Comparison of ENCODE assay signal across 26 cellular contexts in the genomic region with DNA sequence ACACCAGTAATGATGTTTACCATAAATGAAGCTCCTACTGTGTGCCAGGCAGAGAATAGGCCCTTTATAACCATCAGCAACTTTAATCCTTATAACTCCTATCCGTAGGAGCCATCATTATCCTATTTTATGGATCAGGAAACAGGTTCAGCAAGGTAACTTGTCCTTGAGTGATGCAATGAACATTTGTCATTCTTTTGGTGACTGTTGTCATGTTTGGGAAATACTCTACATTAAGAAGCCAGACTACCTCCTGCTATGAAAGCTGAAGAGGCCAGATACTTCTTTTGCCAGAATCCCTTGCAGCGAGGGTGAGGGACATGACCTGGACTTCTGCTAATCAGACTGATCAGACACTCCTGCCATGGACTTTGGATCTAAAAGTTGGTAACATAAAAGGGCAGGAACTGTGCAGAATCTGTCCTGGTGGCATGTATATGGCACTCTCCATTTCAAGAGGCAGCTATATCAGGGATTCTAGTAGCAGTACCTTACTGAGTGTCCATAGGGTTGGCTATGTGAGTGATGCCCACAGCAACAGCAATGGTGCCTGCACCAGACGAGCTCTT. TPM values are rescaled to one million over a fixed set of nuclear protein-coding genes. Genes with fewer than 3 reads are reported as not detected.
"Had no signal": no experiment of that assay in that cellular context is flagged by ENCODE, and none has a peak within 500 bp of the region (broad histone marks: within the 10 kb centered on the region; RNA-seq: fewer than 3 reads in every experiment).

No MANE protein-coding gene starts in this region.

- H3K9me3 Mint-ChIP-seq: activated naive CD4-positive, alpha-beta T cell treated with anti-CD3 and anti-CD28 coated beads, Interleukin-2, amount 50 U/mL, for 24 hours; dendritic cell treated with granulocyte-macrophage colony-stimulating factor and Interleukin-4, amounts not matched to agents 40 ng/mL and 50 ng/mL, for 4 days; neural progenitor cell; stimulated activated effector memory CD8-positive, alpha-beta T cell treated with anti-CD3 and anti-CD28 coated beads, Interleukin-12 subunit alpha, Interleukin-12 subunit beta, amount 100 ng/mL, for 72 hours had no signal

- H3K36me3 Mint-ChIP-seq: activated naive CD4-positive, alpha-beta T cell treated with anti-CD3 and anti-CD28 coated beads, Interleukin-2, amount 50 U/mL, for 24 hours; naive B cell; neural progenitor cell; stimulated activated effector memory CD8-positive, alpha-beta T cell treated with anti-CD3 and anti-CD28 coated beads, Interleukin-12 subunit alpha, Interleukin-12 subunit beta, amount 100 ng/mL, for 72 hours had no signal

- H3K36me3 ChIP-seq: ascending aorta, cardiac muscle cell, neural progenitor cell, stomach, upper lobe of left lung, WERI-Rb-1 had no signal

- H3K27ac Mint-ChIP-seq: activated naive CD4-positive, alpha-beta T cell treated with anti-CD3 and anti-CD28 coated beads, Interleukin-2, amount 50 U/mL, for 24 hours; dendritic cell treated with granulocyte-macrophage colony-stimulating factor and Interleukin-4, amounts not matched to agents 40 ng/mL and 50 ng/mL, for 4 days; naive B cell; neural progenitor cell; stimulated activated effector memory CD8-positive, alpha-beta T cell treated with anti-CD3 and anti-CD28 coated beads, Interleukin-12 subunit alpha, Interleukin-12 subunit beta, amount 100 ng/mL, for 72 hours; T-helper 17 cell had no signal

- H3K27ac ChIP-seq: ascending aorta, cardiac muscle cell, hepatocyte, neural progenitor cell, psoas muscle, stomach, upper lobe of left lung, WERI-Rb-1 had no signal

- FAIRE-seq: endothelial cell of umbilical vein had no signal

- H3K9ac ChIP-seq: neural progenitor cell had no signal

- H3K27me3 Mint-ChIP-seq: T-helper 17 cell had no signal

- H3K4me3 ChIP-seq: ascending aorta, cardiac muscle cell, hepatocyte, neural progenitor cell, psoas muscle, smooth muscle cell, stomach, upper lobe of left lung had no signal

- ATAC-seq: left cardiac atrium; psoas muscle; right cardiac atrium; stimulated activated effector memory CD8-positive, alpha-beta T cell treated with anti-CD3 and anti-CD28 coated beads, Interleukin-12 subunit alpha, Interleukin-12 subunit beta, amount 100 ng/mL, for 72 hours; T-helper 17 cell had no signal

- H3K4me1 Mint-ChIP-seq: activated naive CD4-positive, alpha-beta T cell treated with anti-CD3 and anti-CD28 coated beads, Interleukin-2, amount 50 U/mL, for 24 hours; naive B cell; neural progenitor cell; stimulated activated effector memory CD8-positive, alpha-beta T cell treated with anti-CD3 and anti-CD28 coated beads, Interleukin-12 subunit alpha, Interleukin-12 subunit beta, amount 100 ng/mL, for 72 hours; T-helper 17 cell had no signal

- H3K27me3 ChIP-seq: ascending aorta, cardiac muscle cell, hepatocyte, neural progenitor cell, upper lobe of left lung had no signal

- DNase-seq: activated CD4-positive, alpha-beta T cell treated with anti-CD3 and anti-CD28 coated beads for 1 hour; activated gamma-delta T cell; effector CD8-positive, alpha-beta T cell; foreskin fibroblast; left cardiac atrium; naive B cell; psoas muscle; right cardiac atrium; stimulated activated CD4-positive, alpha-beta T cell treated with anti-CD3 and anti-CD28 coated beads, Interleukin-4, amount 100 ng/mL, for 1 hour; stomach; T-helper 17 cell; upper lobe of left lung; WERI-Rb-1 had no signal

- H3K9me3 ChIP-seq: ascending aorta, psoas muscle, stomach, upper lobe of left lung had no signal

- H3K4me1 ChIP-seq: ascending aorta, neural progenitor cell, psoas muscle, stomach, upper lobe of left lung had no signal

- H3K4me3 Mint-ChIP-seq: activated naive CD4-positive, alpha-beta T cell treated with anti-CD3 and anti-CD28 coated beads, Interleukin-2, amount 50 U/mL, for 24 hours; dendritic cell treated with granulocyte-macrophage colony-stimulating factor and Interleukin-4, amounts not matched to agents 40 ng/mL and 50 ng/mL, for 4 days; naive B cell; neural progenitor cell; stimulated activated effector memory CD8-positive, alpha-beta T cell treated with anti-CD3 and anti-CD28 coated beads, Interleukin-12 subunit alpha, Interleukin-12 subunit beta, amount 100 ng/mL, for 72 hours; T-helper 17 cell had no signal

RNA-seq across cellular contexts. Expression of a gene that starts 54.1 kb away (rescaled TPM):
- total RNA-seq: ascending aorta, cardiac muscle cell, chondrocyte, endothelial cell of umbilical vein, glomerular endothelial cell, lung microvascular endothelial cell, osteocyte, psoas muscle, smooth muscle cell, T-helper 17 cell had no signal
- polyA plus RNA-seq: cardiac muscle cell, endothelial cell of umbilical vein, smooth muscle cell had no signal
